ENCODE assay signal across 16 cellular contexts in genomic region chr22:34847072-34847471, GRCh38.
DNase-seq lines count a peak whose midpoint lies in the region; ATAC-seq, FAIRE-seq and TF ChIP-seq lines count a peak whose summit lies in the region.
"Had no signal": no experiment of that assay in that cellular context is flagged by ENCODE, and none has a peak within 500 bp of the region (broad histone marks: within the 10 kb centered on the region; RNA-seq: fewer than 3 reads in every experiment).

No MANE protein-coding gene starts in this region.

- no peak overlapping the region for H3K27ac ChIP-seq in psoas muscle
- H3K27ac ChIP-seq: spleen had no signal

- intact Hi-C loops in activated CD4-positive, alpha-beta T cell treated with anti-CD3 and anti-CD28 coated beads, Interleukin-2, amount 10 ng/mL, durations not matched to agents 24 days and 14 days (cut with micrococcal nuclease): no loop called here
- intact Hi-C loops in psoas muscle (cut with DNase I): no loop called here

- 21 to 50% (median 23%) methylated on average over 1 of the region's 1 CpG for WGBS in psoas muscle, 3 donors

- peaks cover 0 to 8% (median 0%) of the 10 kb centered on the region in 3 donors for H3K27me3 ChIP-seq in psoas muscle (ENCODE audit: insufficient read depth in 3 of 3, low read length in 2 of 3)

- H3K27ac Mint-ChIP-seq in activated CD4-positive, alpha-beta T cell treated with anti-CD3 and anti-CD28 coated beads, Interleukin-2, amount 10 ng/mL, durations not matched to agents 24 days and 14 days: peak overlapping the region; percentile 75
- no peak overlapping the region for H3K27ac Mint-ChIP-seq in stimulated activated naive B cell treated with anti-CD40 and anti-IgM and Interleukin-4, amounts not matched to agents 10 μg/mL and 1 μg/mL and 100 μg/mL, for 72 hours

- TF ChIP-seq POLR2A in H54 (IDR thresholded peaks at IDR 0.05; ENCODE audit: low read depth, low read length): no peak

- H3K4me1 ChIP-seq in psoas muscle: no peaks in the 10 kb centered on the region
- H3K4me1 ChIP-seq: spleen had no signal

- no peaks in the 10 kb centered on the region for H3K9me3 ChIP-seq in psoas muscle

- DNase-seq in activated CD4-positive, alpha-beta T cell treated with anti-CD3 and anti-CD28 coated beads, Interleukin-2, amount 10 ng/mL, durations not matched to agents 24 days and 14 days: no peak
- DNase-seq in activated CD4-positive, alpha-beta T cell treated with anti-CD3 and anti-CD28 coated beads for 1 hour: no peak
- DNase-seq in RCC 7860 (ENCODE audit: low spot score): peak; percentile 89
- DNase-seq in stimulated activated naive B cell treated with anti-CD40 and anti-IgM and Interleukin-4, amounts not matched to agents 10 μg/mL and 1 μg/mL and 100 μg/mL, for 72 hours: no peak
- no peak for DNase-seq in H54 (ENCODE audit: insufficient read length, low spot score)
- no peak for DNase-seq in NCI-H1694 (lab: John Stamatoyannopoulos, UW)
- no peak for DNase-seq in psoas muscle
- DNase-seq: activated T-cell treated with anti-CD3 and anti-CD28 coated beads, Interleukin-2, amount 50 U/mL, for 4 hours; cerebellar nuclear complex; left cardiac atrium; NCI-H345; RPMI8226; spleen; stimulated activated CD8-positive, alpha-beta memory T cell treated with anti-CD3 and anti-CD28 coated beads, Interleukin-4, amount 100 ng/mL, for 48 hours had no signal

- ATAC-seq in HG03060 (IDR thresholded peaks at IDR 0.05; ENCODE audit: low read depth, unreplicated experiment): peak; percentile 77
- ATAC-seq in stimulated activated naive B cell treated with anti-CD40 and anti-IgM and Interleukin-4, amounts not matched to agents 10 μg/mL and 1 μg/mL and 100 μg/mL, for 72 hours (replicated peaks): peak; percentile 34 to 78
- no peak for ATAC-seq in psoas muscle
- ATAC-seq: activated T-cell treated with anti-CD3 and anti-CD28 coated beads, Interleukin-2, amount 50 U/mL, for 4 hours had no signal

- H3K36me3 ChIP-seq in psoas muscle (ENCODE audit: insufficient read depth in 1 of 2, low read depth in 1 of 2): no peaks in the 10 kb centered on the region
- H3K36me3 ChIP-seq: spleen had no signal

- H3K9me3 Mint-ChIP-seq in activated CD4-positive, alpha-beta T cell treated with anti-CD3 and anti-CD28 coated beads, Interleukin-2, amount 10 ng/mL, durations not matched to agents 24 days and 14 days: peaks cover 11% of the 10 kb centered on the region
- peaks cover 2 to 5% of the 10 kb centered on the region in 2 donors for H3K9me3 Mint-ChIP-seq in stimulated activated naive B cell treated with anti-CD40 and anti-IgM and Interleukin-4, amounts not matched to agents 10 μg/mL and 1 μg/mL and 100 μg/mL, for 72 hours

- H3K4me3 Mint-ChIP-seq in activated CD4-positive, alpha-beta T cell treated with anti-CD3 and anti-CD28 coated beads, Interleukin-2, amount 10 ng/mL, durations not matched to agents 24 days and 14 days: no peak overlapping the region
- no peak overlapping the region for H3K4me3 Mint-ChIP-seq in stimulated activated naive B cell treated with anti-CD40 and anti-IgM and Interleukin-4, amounts not matched to agents 10 μg/mL and 1 μg/mL and 100 μg/mL, for 72 hours
- H3K4me3 Mint-ChIP-seq: activated T-cell treated with anti-CD3 and anti-CD28 coated beads, Interleukin-2, amount 50 U/mL, for 4 hours had no signal

- no peaks in the 10 kb centered on the region for H3K36me3 Mint-ChIP-seq in activated CD4-positive, alpha-beta T cell treated with anti-CD3 and anti-CD28 coated beads, Interleukin-2, amount 10 ng/mL, durations not matched to agents 24 days and 14 days (ENCODE audit: low read depth)
- no peaks in the 10 kb centered on the region for H3K36me3 Mint-ChIP-seq in stimulated activated naive B cell treated with anti-CD40 and anti-IgM and Interleukin-4, amounts not matched to agents 10 μg/mL and 1 μg/mL and 100 μg/mL, for 72 hours

- H3K4me1 Mint-ChIP-seq in activated CD4-positive, alpha-beta T cell treated with anti-CD3 and anti-CD28 coated beads, Interleukin-2, amount 10 ng/mL, durations not matched to agents 24 days and 14 days: peaks cover 7% of the 10 kb centered on the region
- H3K4me1 Mint-ChIP-seq in stimulated activated naive B cell treated with anti-CD40 and anti-IgM and Interleukin-4, amounts not matched to agents 10 μg/mL and 1 μg/mL and 100 μg/mL, for 72 hours: no peaks in the 10 kb centered on the region

- no peaks in the 10 kb centered on the region for H3K27me3 Mint-ChIP-seq in activated CD4-positive, alpha-beta T cell treated with anti-CD3 and anti-CD28 coated beads, Interleukin-2, amount 10 ng/mL, durations not matched to agents 24 days and 14 days
- peaks cover 0 to 11% of the 10 kb centered on the region in 2 donors for H3K27me3 Mint-ChIP-seq in stimulated activated naive B cell treated with anti-CD40 and anti-IgM and Interleukin-4, amounts not matched to agents 10 μg/mL and 1 μg/mL and 100 μg/mL, for 72 hours

- peak; percentile 99 for FAIRE-seq in RCC 7860 (lab: Jason Lieb, UNC)
- FAIRE-seq in H54 (lab: Jason Lieb, UNC): no peak
- FAIRE-seq: A204.1 had no signal

- TF ChIP-seq CTCF in psoas muscle (IDR thresholded peaks at IDR 0.05): no peak

- no peak overlapping the region for H3K4me3 ChIP-seq in psoas muscle
- H3K4me3 ChIP-seq: spleen had no signal

Comparison
In these comparisons a context has a peak if more than half of its experiments do, and no peak if none do; other contexts are left out.
1. ATAC-seq: peak in HG03060 (single experiment) and stimulated activated naive B cell treated with anti-CD40 and anti-IgM and Interleukin-4, amounts not matched to agents 10 μg/mL and 1 μg/mL and 100 μg/mL, for 72 hours (2 of 2); none in psoas muscle (0 of 4).